In the genomic region with DNA sequence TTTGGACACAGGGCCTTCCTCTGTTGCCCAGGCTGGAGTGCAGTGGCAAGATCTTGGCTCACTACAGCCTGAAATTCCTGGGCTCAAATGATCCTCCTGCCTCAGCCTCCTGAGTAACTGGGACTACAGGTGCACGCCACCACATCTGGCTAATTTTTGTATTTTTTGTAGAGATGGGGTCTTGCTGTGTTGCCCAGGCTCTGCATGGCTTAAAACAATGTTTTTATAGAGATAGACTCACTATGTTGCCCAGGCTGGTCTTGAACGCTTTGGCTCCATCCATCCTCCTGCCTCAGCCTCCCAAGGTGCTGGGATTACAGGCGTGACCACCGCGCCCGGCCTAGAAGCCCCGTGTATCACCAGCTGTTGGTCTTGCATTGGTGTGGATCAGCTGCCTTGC, we compare ENCODE assay signal across 1 cellular context.
A peak's percentile ranks its signal among the peaks of the same experiment; 100 is the strongest.
TF ChIP-seq lines count a peak whose summit lies in the region.

No MANE protein-coding gene starts in this region.

TF ChIP-seq in K562, 482 proteins besides CTCF, POLR2A, EP300 and RAD21:
- peak; percentile 91 for TF ChIP-seq ZNF121 (CRISPR knock-in tag; conservative IDR thresholded peaks at IDR 0.05)
